ENCODE assay signal across 7 cellular contexts in the genomic region with DNA sequence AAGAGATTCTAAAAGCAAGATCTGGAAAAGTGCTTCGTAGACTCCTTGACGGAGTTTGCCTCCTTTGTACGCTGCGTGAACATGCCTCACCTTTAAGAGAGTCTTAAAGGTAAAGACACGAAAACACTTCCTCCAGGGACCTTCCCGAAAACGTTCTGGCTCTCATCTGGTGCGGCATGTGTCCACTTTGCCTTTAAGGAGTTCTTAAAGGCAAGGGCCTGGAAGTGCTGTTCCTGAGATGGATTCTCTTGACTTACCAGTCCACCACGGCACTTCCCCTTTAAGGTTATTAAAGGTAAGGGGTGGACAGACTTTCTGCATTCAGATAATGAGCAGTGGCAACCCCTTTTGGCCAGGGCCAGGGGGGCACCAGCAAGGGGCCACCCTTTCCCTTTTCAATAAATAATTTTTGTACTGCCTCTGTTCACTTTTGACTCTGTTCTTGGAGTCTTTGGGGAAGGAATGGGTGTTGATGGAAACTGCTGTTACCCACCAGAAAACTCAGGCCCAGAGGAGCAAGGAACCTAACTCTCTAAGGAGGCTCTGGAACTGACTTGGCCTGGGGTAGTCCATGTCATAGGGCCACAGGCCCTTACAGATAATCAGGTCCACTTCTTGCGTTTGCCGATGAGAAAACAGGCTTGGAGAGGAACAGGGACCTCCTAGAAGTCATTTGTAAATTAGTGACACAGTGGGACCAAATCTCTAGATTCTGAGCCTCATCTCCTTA. TPM values are rescaled to one million over a fixed set of nuclear protein-coding genes. Genes with fewer than 3 reads are reported as not detected.
A peak's percentile ranks its signal among the peaks of the same experiment; 100 is the strongest.
DNase-seq lines count a peak whose midpoint lies in the region; ATAC-seq, FAIRE-seq and TF ChIP-seq lines count a peak whose summit lies in the region.
"Had no signal": no experiment of that assay in that cellular context is flagged by ENCODE, and none has a peak within 500 bp of the region (broad histone marks: within the 10 kb centered on the region; RNA-seq: fewer than 3 reads in every experiment).

No MANE protein-coding gene starts in this region.

- 0 out of 2 replicates have a peak, but pooled peaks have one; percentile 54 for TF ChIP-seq POLR2A in GM12892 (IDR thresholded peaks at IDR 0.05; ENCODE audit: low read depth, low read length)

- intact Hi-C loops in OCI-LY7 (cut with micrococcal nuclease; ENCODE audit: unreplicated experiment), result loop anchor here (1.0 to 5.0 kb wide), 3 partner anchors 16 to 965 kb away; a partner anchor contains a TSS

- H3K9me3 ChIP-seq in OCI-LY7 (ENCODE audit: low read length) (no peaks in the 10 kb centered on the region), duodenal mucosa (ENCODE audit: control insufficient read depth in 1 of 2, low read length in 2 of 2) (no peaks in the 10 kb centered on the region), neural progenitor cell (ENCODE audit: low read depth) (no peaks in the 10 kb centered on the region)

- peaks cover 53% of the 10 kb centered on the region for H3K4me1 Mint-ChIP-seq in neural progenitor cell

- H3K4me3 ChIP-seq in OCI-LY7 (ENCODE audit: low read depth, low read length, poor library complexity, severe bottlenecking) (peak overlapping the region; percentile 71), duodenal mucosa (ENCODE audit: low read depth in 1 of 2, low read length in 2 of 2) (peak overlapping the region; percentile 57 to 72), neural progenitor cell (peak overlapping the region; percentile 52)

- H3K4me3 Mint-ChIP-seq in neural progenitor cell, result peak overlapping the region; percentile 97

- POLR2A ChIA-PET in OCI-LY7 (lab: Charles Lee), result interaction anchor here (0.6 to 7.6 kb wide), 11 partner anchors 12 to 94 kb away, joined by 4 to 65 read pairs (median 6); a partner anchor contains a TSS

- DNase-seq in GM12892 (ENCODE audit: insufficient read length) (peak; percentile 51), OCI-LY7 (ENCODE audit: low spot score) (peak; percentile 98), neural progenitor cell (ENCODE audit: low spot score) (peak; percentile 89), UCSD-AML1 (lab: John Stamatoyannopoulos, UW; ENCODE audit: unreplicated experiment) (no peak)

- H3K27me3 ChIP-seq in duodenal mucosa (ENCODE audit: control insufficient read depth in 1 of 2, insufficient read depth in 2 of 2, low read length in 2 of 2) (no peaks in the 10 kb centered on the region), neural progenitor cell (peaks cover 21% of the 10 kb centered on the region)

- peaks cover 9% of the 10 kb centered on the region for H3K36me3 Mint-ChIP-seq in neural progenitor cell

- H2AFZ ChIP-seq in OCI-LY7 (ENCODE audit: low read length) (peak overlapping the region; percentile 43; the same call in 1 of the 2 replicates), neural progenitor cell (replicated peaks) (peak overlapping the region; percentile 46)

- H4K20me1 ChIP-seq in OCI-LY7 (ENCODE audit: insufficient read depth, low read length) (no peaks in the 10 kb centered on the region), neural progenitor cell (ENCODE audit: low read depth) (no peaks in the 10 kb centered on the region)

- H3K27ac Mint-ChIP-seq in neural progenitor cell, result peak overlapping the region; percentile 100

- H3K4me2 ChIP-seq in OCI-LY7 (ENCODE audit: low read length) (peak overlapping the region; percentile 79), neural progenitor cell (peak overlapping the region; percentile 71)

- no peak for TF ChIP-seq CTCF in OCI-LY7 (conservative IDR thresholded peaks at IDR 0.05; ENCODE audit: low read length)
- no peak for TF ChIP-seq CTCF in neural progenitor cell (IDR thresholded peaks at IDR 0.05)

- ATAC-seq in HG03097 (IDR thresholded peaks at IDR 0.05; ENCODE audit: low FRiP score, unreplicated experiment), result peak; percentile 37

- H3K79me2 ChIP-seq in OCI-LY7 (ENCODE audit: insufficient read depth, low read depth, low read length) (no peaks in the 10 kb centered on the region), neural progenitor cell (ENCODE audit: low read depth) (no peaks in the 10 kb centered on the region)

- H3K9me2 ChIP-seq in OCI-LY7 (ENCODE audit: insufficient read depth, low read length), result no peaks in the 10 kb centered on the region

- H3F3A ChIP-seq in neural progenitor cell (ENCODE audit: low read depth), result peaks cover 46% of the 10 kb centered on the region

- peaks cover 9% of the 10 kb centered on the region for H3K27me3 Mint-ChIP-seq in neural progenitor cell (ENCODE audit: insufficient read depth, low read depth)

- H3K4me1 ChIP-seq in OCI-LY7 (ENCODE audit: insufficient read depth, low read length, poor library complexity, severe bottlenecking) (peaks cover 77% of the 10 kb centered on the region), duodenal mucosa (ENCODE audit: control insufficient read depth in 1 of 2, insufficient read depth in 2 of 2, low read length in 2 of 2) (peaks cover 33 to 46% of the 10 kb centered on the region in 2 donors), neural progenitor cell (peaks cover 18% of the 10 kb centered on the region)

- peak overlapping the region; percentile 96 for H3K27ac ChIP-seq in OCI-LY7 (ENCODE audit: low read depth, low read length, poor library complexity, severe bottlenecking)
- peak overlapping the region; percentile 57 for H3K27ac ChIP-seq in duodenal mucosa (ENCODE audit: low read depth, low read length)
- H3K27ac ChIP-seq in neural progenitor cell, result no peak overlapping the region

- peak; percentile 76 for FAIRE-seq in GM12892 (lab: Jason Lieb, UNC)

- H3K9ac ChIP-seq in duodenal mucosa (ENCODE audit: low read depth in 1 of 2, low read length in 2 of 2) (peak overlapping the region; percentile 35 to 48), neural progenitor cell (no peak overlapping the region)

- H3K9me3 Mint-ChIP-seq in neural progenitor cell, result no peaks in the 10 kb centered on the region

- CTCF ChIA-PET in OCI-LY7 (lab: Charles Lee; ENCODE audit: unreplicated experiment), result interaction anchor here (1.0 to 1.3 kb wide), 2 partner anchors 14 to 16 kb away, joined by 4 read pairs; a partner anchor contains a TSS

- no peaks in the 10 kb centered on the region for H3K36me3 ChIP-seq in OCI-LY7 (ENCODE audit: insufficient read depth, low read length)
- no peaks in the 10 kb centered on the region for H3K36me3 ChIP-seq in duodenal mucosa (ENCODE audit: control insufficient read depth in 1 of 2, insufficient read depth in 2 of 2, low read length in 2 of 2)
- H3K36me3 ChIP-seq in neural progenitor cell, result no peaks in the 10 kb centered on the region

- BruUV-seq in OCI-LY7 (replicated peaks; lab: Mats Ljungman, UMichigan), result TSS peak; percentile 89

RNA-seq across cellular contexts. Expression of a gene that starts 4.4 kb away (rescaled TPM):
- polyA plus RNA-seq in GM12892 (2012; ENCODE audit: missing spikeins), result 0.98 TPM
- 1.1 and 5.7 TPM in 2 replicates for total RNA-seq in OCI-LY7 (2014; rRNA removed; shearing (Covaris generic))
- total RNA-seq in OCI-LY7 (2022) (1.5 and 2.1 TPM in 2 replicates), neural progenitor cell (ENCODE audit: low replicate concordance) (1.7 and 3.3 TPM in 2 replicates)
- total RNA-seq: glomerular endothelial cell had no signal

RNA-seq across cellular contexts. Expression of a gene that starts 15.9 kb away (rescaled TPM):
- polyA plus RNA-seq in GM12892 (2012; ENCODE audit: missing spikeins), result 15.5 TPM
- 19.0 and 25.5 TPM in 2 replicates for total RNA-seq in OCI-LY7 (2014; rRNA removed; shearing (Covaris generic))
- 53.3 and 55.1 TPM in 2 replicates for total RNA-seq in OCI-LY7 (2022)
- total RNA-seq in neural progenitor cell (ENCODE audit: low replicate concordance), result 0.92 and 4.2 TPM in 2 replicates

RNA-seq across cellular contexts. Expression of a gene that starts 31.5 kb away (rescaled TPM):
- 30.0 TPM for polyA plus RNA-seq in GM12892 (2012; ENCODE audit: missing spikeins)
- total RNA-seq in OCI-LY7 (2014; rRNA removed; shearing (Covaris generic)), result 81.0 and 106 TPM in 2 replicates
- total RNA-seq in OCI-LY7 (2022), result 90.1 and 91.0 TPM in 2 replicates
- 139 and 170 TPM in 2 replicates for total RNA-seq in neural progenitor cell (ENCODE audit: low replicate concordance)

RNA-seq across cellular contexts. Expression of a gene that starts 41.8 kb away (rescaled TPM):
- polyA plus RNA-seq in GM12892 (2012; ENCODE audit: missing spikeins), result 80.7 TPM
- total RNA-seq in OCI-LY7 (2014; rRNA removed; shearing (Covaris generic)), result 82.2 and 93.1 TPM in 2 replicates
- 124 and 135 TPM in 2 replicates for total RNA-seq in OCI-LY7 (2022)
- 54.6 and 97.6 TPM in 2 replicates for total RNA-seq in neural progenitor cell (ENCODE audit: low replicate concordance)

RNA-seq across cellular contexts. Expression of a gene that starts 51.0 kb away (rescaled TPM):
- polyA plus RNA-seq in GM12892 (2012; ENCODE audit: missing spikeins), result 0.74 TPM
- 2.8 TPM in 2 replicates for total RNA-seq in OCI-LY7 (2014; rRNA removed; shearing (Covaris generic))
- 9.0 and 11.9 TPM in 2 replicates for total RNA-seq in OCI-LY7 (2022)
- total RNA-seq in neural progenitor cell (ENCODE audit: low replicate concordance), result 15.1 and 25.2 TPM in 2 replicates
